1 cellular context compared by ENCODE assay signal in the genomic region with DNA sequence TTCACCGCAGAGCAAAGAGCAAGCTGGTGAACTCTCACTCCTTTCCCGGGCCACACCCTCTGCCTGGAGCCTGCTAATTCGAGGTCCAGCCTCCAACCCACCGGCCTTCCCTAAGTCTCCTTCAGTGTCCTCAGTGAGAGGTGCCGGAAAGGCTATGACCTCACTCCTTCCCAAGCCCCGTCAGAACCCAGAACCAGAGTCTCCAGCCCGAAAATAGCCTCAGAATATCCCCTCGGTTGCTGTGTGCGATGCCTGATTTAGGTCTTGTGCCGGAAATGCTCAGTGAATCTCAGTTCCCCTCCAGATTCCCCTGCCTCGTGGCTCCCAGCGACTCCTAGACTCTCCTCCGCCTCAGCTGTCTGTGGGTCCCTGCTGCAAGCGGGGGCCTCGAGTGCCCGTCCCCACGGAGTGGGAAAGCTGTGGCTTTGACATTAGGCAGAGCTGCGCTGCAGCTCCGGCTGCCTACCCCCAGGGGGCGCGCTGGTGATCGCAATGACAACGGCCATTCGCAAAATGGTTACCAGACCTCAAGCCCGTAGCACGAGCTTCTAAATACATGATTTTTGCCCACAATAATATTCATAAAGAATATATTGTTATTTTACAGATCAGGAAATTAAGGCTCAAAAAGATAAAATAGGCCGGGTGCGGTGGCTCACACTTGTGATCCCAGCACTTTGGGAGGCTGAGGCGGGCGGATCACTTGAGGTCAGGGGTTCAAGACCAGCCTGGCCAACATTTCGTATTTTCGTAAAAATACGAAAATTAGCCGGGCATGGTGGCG.
TF ChIP-seq lines count a peak whose summit lies in the region.

No MANE protein-coding gene starts in this region.

TF ChIP-seq in K562, 482 proteins besides CTCF, POLR2A, EP300 and RAD21 (continued from another document and continues in another):
- TF ChIP-seq PHF21A (IDR thresholded peaks at IDR 0.05; ENCODE audit: borderline replicate concordance, low read depth) (no peak), ZNF263 (CRISPR knock-in tag; IDR thresholded peaks at IDR 0.05; ENCODE audit: borderline replicate concordance) (0 out of 2 replicates have a peak, but pooled peaks have one; percentile 8), ZNF324 (CRISPR knock-in tag; IDR thresholded peaks at IDR 0.05) (no peak), ZNF174 (CRISPR knock-in tag; IDR thresholded peaks at IDR 0.05) (no peak), STAT5A (IDR thresholded peaks at IDR 0.05; ENCODE audit: borderline replicate concordance, low read length) (no peak), NR3C1 (CRISPR knock-in tag; IDR thresholded peaks at IDR 0.05) (no peak), MED1 (CRISPR knock-in tag; IDR thresholded peaks at IDR 0.05; ENCODE audit: borderline replicate concordance) (no peak), ZNF76 (CRISPR knock-in tag; IDR thresholded peaks at IDR 0.05; ENCODE audit: borderline replicate concordance) (no peak), ZNF778 (CRISPR knock-in tag; IDR thresholded peaks at IDR 0.05) (no peak), ZSCAN32 (CRISPR knock-in tag; IDR thresholded peaks at IDR 0.05) (no peak), CTBP1 (IDR thresholded peaks at IDR 0.05; ENCODE audit: borderline replicate concordance) (peak; percentile 66; the same call in 1 of the 2 replicates), SRSF1 (IDR thresholded peaks at IDR 0.05; ENCODE audit: low read depth, low read length) (no peak), ARID2 (IDR thresholded peaks at IDR 0.05) (peak; percentile 48; the same call in 1 of the 2 replicates), RNF219 (CRISPR knock-in tag; IDR thresholded peaks at IDR 0.05) (no peak), CBFB (CRISPR knock-in tag; IDR thresholded peaks at IDR 0.05) (no peak), TCF7 (IDR thresholded peaks at IDR 0.05; ENCODE audit: borderline replicate concordance) (no peak), ZNF77 (CRISPR knock-in tag; IDR thresholded peaks at IDR 0.05) (no peak), ZNF280B (CRISPR knock-in tag; IDR thresholded peaks at IDR 0.05) (no peak), ZHX1 (conservative IDR thresholded peaks at IDR 0.05; ENCODE audit: low read length) (peak; percentile 90; the same call in 1 of the 2 replicates), PTRF (tag; IDR thresholded peaks at IDR 0.05) (no peak), TCF7L2 (IDR thresholded peaks at IDR 0.05; ENCODE audit: low read depth, low read length) (no peak), NEUROD1 (IDR thresholded peaks at IDR 0.05; ENCODE audit: borderline replicate concordance, low read depth, low read length, partially characterized antibody) (no peak), CEBPZ (IDR thresholded peaks at IDR 0.05; ENCODE audit: borderline replicate concordance, low read depth, low read length) (no peak), CHD4 (IDR thresholded peaks at IDR 0.05; ENCODE audit: insufficient read depth, insufficient replicate concordance, low read depth, low read length, poor library complexity, severe bottlenecking) (no peak), ETS2 (tag; IDR thresholded peaks at IDR 0.05; ENCODE audit: borderline replicate concordance, poor library complexity, severe bottlenecking) (no peak), TEAD4 (IDR thresholded peaks at IDR 0.05; ENCODE audit: low read length) (peak; percentile 67; the same call in 1 of the 2 replicates), TEAD4 (CRISPR knock-in tag; IDR thresholded peaks at IDR 0.05; ENCODE audit: borderline replicate concordance) (no peak), HIVEP1 (CRISPR knock-in tag; IDR thresholded peaks at IDR 0.05) (no peak), POLR2AphosphoS2 (IDR thresholded peaks at IDR 0.05; ENCODE audit: low read length) (no peak), ZNF780A (CRISPR knock-in tag; IDR thresholded peaks at IDR 0.05) (no peak), SMARCE1 (IDR thresholded peaks at IDR 0.05) (peak; percentile 42; the same call in 1 of the 2 replicates), GTF3C2 (IDR thresholded peaks at IDR 0.05; ENCODE audit: borderline replicate concordance, extremely low read depth, insufficient read length) (no peak), CSDE1 (IDR thresholded peaks at IDR 0.05) (no peak), POLR3A (IDR thresholded peaks at IDR 0.05; ENCODE audit: borderline replicate concordance, extremely low read depth, insufficient read depth, insufficient read length) (no peak), HMGN3 (IDR thresholded peaks at IDR 0.05; ENCODE audit: borderline replicate concordance, extremely low read depth, insufficient read length, low read depth, low read length) (peak; percentile 45), DNMT1 (IDR thresholded peaks at IDR 0.05) (no peak), CC2D1A (IDR thresholded peaks at IDR 0.05) (peak; percentile 55; the same call in 1 of the 2 replicates)
- TF ChIP-seq, protein P1, sequence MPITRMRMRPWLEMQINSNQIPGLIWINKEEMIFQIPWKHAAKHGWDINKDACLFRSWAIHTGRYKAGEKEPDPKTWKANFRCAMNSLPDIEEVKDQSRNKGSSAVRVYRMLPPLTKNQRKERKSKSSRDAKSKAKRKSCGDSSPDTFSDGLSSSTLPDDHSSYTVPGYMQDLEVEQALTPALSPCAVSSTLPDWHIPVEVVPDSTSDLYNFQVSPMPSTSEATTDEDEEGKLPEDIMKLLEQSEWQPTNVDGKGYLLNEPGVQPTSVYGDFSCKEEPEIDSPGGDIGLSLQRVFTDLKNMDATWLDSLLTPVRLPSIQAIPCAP (CRISPR knock-in tag; IDR thresholded peaks at IDR 0.05; ENCODE audit: borderline replicate concordance), result no peak
- TF ChIP-seq, protein P2, sequence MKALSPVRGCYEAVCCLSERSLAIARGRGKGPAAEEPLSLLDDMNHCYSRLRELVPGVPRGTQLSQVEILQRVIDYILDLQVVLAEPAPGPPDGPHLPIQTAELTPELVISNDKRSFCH (CRISPR knock-in tag; IDR thresholded peaks at IDR 0.05), result no peak
- TF ChIP-seq, protein P2 (tag; IDR thresholded peaks at IDR 0.05), result peak; percentile 80
- TF ChIP-seq, protein P3, sequence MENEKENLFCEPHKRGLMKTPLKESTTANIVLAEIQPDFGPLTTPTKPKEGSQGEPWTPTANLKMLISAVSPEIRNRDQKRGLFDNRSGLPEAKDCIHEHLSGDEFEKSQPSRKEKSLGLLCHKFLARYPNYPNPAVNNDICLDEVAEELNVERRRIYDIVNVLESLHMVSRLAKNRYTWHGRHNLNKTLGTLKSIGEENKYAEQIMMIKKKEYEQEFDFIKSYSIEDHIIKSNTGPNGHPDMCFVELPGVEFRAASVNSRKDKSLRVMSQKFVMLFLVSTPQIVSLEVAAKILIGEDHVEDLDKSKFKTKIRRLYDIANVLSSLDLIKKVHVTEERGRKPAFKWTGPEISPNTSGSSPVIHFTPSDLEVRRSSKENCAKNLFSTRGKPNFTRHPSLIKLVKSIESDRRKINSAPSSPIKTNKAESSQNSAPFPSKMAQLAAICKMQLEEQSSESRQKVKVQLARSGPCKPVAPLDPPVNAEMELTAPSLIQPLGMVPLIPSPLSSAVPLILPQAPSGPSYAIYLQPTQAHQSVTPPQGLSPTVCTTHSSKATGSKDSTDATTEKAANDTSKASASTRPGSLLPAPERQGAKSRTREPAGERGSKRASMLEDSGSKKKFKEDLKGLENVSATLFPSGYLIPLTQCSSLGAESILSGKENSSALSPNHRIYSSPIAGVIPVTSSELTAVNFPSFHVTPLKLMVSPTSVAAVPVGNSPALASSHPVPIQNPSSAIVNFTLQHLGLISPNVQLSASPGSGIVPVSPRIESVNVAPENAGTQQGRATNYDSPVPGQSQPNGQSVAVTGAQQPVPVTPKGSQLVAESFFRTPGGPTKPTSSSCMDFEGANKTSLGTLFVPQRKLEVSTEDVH (IDR thresholded peaks at IDR 0.05; ENCODE audit: low read depth, partially characterized antibody), result no peak
